ENCODE assay signal across 24 cellular contexts in the genomic region with DNA sequence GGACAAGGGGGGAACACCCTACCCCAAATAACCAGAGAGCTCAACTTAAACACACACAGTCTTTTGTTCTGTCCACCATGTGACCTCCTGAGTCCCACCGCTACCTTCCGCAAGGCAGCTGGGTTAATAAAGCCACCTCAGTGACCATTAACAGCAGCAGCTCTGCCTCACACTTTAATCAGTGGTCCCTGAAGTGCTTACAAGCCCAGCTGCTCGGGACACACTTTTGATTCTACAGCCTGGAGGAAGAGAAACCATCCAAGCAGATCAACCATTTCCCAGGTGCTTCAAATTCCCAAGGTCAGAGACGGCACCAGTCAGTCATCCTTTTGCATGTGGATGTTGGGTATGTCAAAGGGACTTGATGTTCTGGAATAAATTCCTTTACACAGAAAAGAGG.
A peak's percentile ranks its signal among the peaks of the same experiment; 100 is the strongest.
DNase-seq lines count a peak whose midpoint lies in the region; ATAC-seq and TF ChIP-seq lines count a peak whose summit lies in the region.
"Had no signal": no experiment of that assay in that cellular context is flagged by ENCODE, and none has a peak within 500 bp of the region (broad histone marks: within the 10 kb centered on the region; RNA-seq: fewer than 3 reads in every experiment).

No MANE protein-coding gene starts in this region.

- ATAC-seq in HG03378 (IDR thresholded peaks at IDR 0.05; ENCODE audit: unreplicated experiment), result no peak
- ATAC-seq: CD8-positive, alpha-beta T cell; HepG2; psoas muscle; stimulated activated naive B cell treated with anti-CD40 and anti-IgM and Interleukin-4, amounts not matched to agents 10 μg/mL and 1 μg/mL and 100 μg/mL, for 72 hours had no signal

- H3K27me3 Mint-ChIP-seq in osteocyte (ENCODE audit: unreplicated experiment), result no peaks in the 10 kb centered on the region
- H3K27me3 Mint-ChIP-seq: activated naive CD8-positive, alpha-beta T cell treated with anti-CD3 and anti-CD28 coated beads for 36 hours; activated T-cell treated with anti-CD3 and anti-CD28 coated beads, Interleukin-2, amount 50 U/mL, for 24 hours had no signal

- H3K27me3 ChIP-seq in esophagus muscularis mucosa (peaks cover 0 to 21% (median 0%) of the 10 kb centered on the region in 4 donors), tibial artery (no peaks in the 10 kb centered on the region)
- H3K27me3 ChIP-seq: breast epithelium had no signal

- H3K4me3 ChIP-seq in esophagus muscularis mucosa (no peak overlapping the region), tibial artery (no peak overlapping the region)
- H3K4me3 ChIP-seq: breast epithelium, HAP-1, left ventricle myocardium inferior, psoas muscle, suprapubic skin had no signal

- no peak overlapping the region for H3K27ac Mint-ChIP-seq in osteocyte (ENCODE audit: unreplicated experiment)
- H3K27ac Mint-ChIP-seq: activated naive CD8-positive, alpha-beta T cell treated with anti-CD3 and anti-CD28 coated beads for 36 hours; activated T-cell treated with anti-CD3 and anti-CD28 coated beads, Interleukin-2, amount 50 U/mL, for 24 hours; CD8-positive, alpha-beta T cell; stimulated activated naive B cell treated with anti-CD40 and anti-IgM and Interleukin-4, amounts not matched to agents 10 μg/mL and 1 μg/mL and 100 μg/mL, for 72 hours had no signal

- TF ChIP-seq CTCF in esophagus muscularis mucosa (IDR thresholded peaks at IDR 0.05), result no peak
- no peak for TF ChIP-seq CTCF in osteocyte (IDR thresholded peaks at IDR 0.05)
- TF ChIP-seq CTCF in tibial artery (IDR thresholded peaks at IDR 0.05), result no peak

- DNase-seq in COLO668 (lab: John Stamatoyannopoulos, UW; ENCODE audit: unreplicated experiment) (peak; percentile 37), NCI-H1092 treated with DMSO at 0.1 percent for 48 hours (lab: John Stamatoyannopoulos, UW) (peak; percentile 24), esophagus muscularis mucosa (ENCODE audit: extremely low spot score) (peak; percentile 86), osteocyte (ENCODE audit: extremely low spot score, unreplicated experiment) (peak; percentile 51), dedifferentiated amniotic fluid mesenchymal stem cell (ENCODE audit: extremely low spot score) (no peak), tibial artery (no peak)
- DNase-seq: activated effector memory CD4-positive, alpha-beta T cell treated with anti-CD3 and anti-CD28 coated beads, Interleukin-2, amount 50 U/mL, for 16 hours; activated naive CD8-positive, alpha-beta T cell treated with anti-CD3 and anti-CD28 coated beads for 36 hours; activated T-cell treated with anti-CD3 and anti-CD28 coated beads, Interleukin-2, amount 50 U/mL, for 24 hours; CD8-positive, alpha-beta T cell; glutamatergic neuron; Karpas-422; NCI-H146; NCI-H2107; NCI-H345; stimulated activated naive B cell treated with anti-CD40 and anti-IgM and Interleukin-4, amounts not matched to agents 10 μg/mL and 1 μg/mL and 100 μg/mL, for 72 hours; WERI-Rb-1 had no signal

- H3K4me1 ChIP-seq in esophagus muscularis mucosa (no peaks in the 10 kb centered on the region), tibial artery (peaks cover 0 to 5% (median 0%) of the 10 kb centered on the region in 4 donors)
- H3K4me1 ChIP-seq: breast epithelium, HAP-1, psoas muscle had no signal

- TF ChIP-seq EP300 in esophagus muscularis mucosa (IDR thresholded peaks at IDR 0.05), result no peak

- no peak for TF ChIP-seq POLR2A in esophagus muscularis mucosa (IDR thresholded peaks at IDR 0.05; ENCODE audit: low read depth)

- H3K36me3 Mint-ChIP-seq in osteocyte (ENCODE audit: unreplicated experiment), result no peaks in the 10 kb centered on the region
- H3K36me3 Mint-ChIP-seq: activated naive CD8-positive, alpha-beta T cell treated with anti-CD3 and anti-CD28 coated beads for 36 hours; CD8-positive, alpha-beta T cell; stimulated activated naive B cell treated with anti-CD40 and anti-IgM and Interleukin-4, amounts not matched to agents 10 μg/mL and 1 μg/mL and 100 μg/mL, for 72 hours had no signal

- H3K27ac ChIP-seq in esophagus muscularis mucosa (replicated peaks in 1 of 4) (no peak overlapping the region), tibial artery (no peak overlapping the region)
- H3K27ac ChIP-seq: breast epithelium, left ventricle myocardium inferior, psoas muscle, suprapubic skin, WERI-Rb-1 had no signal

- WGBS in esophagus muscularis mucosa, result 73% methylated on average over 4 of the region's 4 CpGs

- intact Hi-C loops in esophagus muscularis mucosa (cut with DNase I) (no loop called here), tibial artery (cut with DNase I; ENCODE audit: low total_unique reads) (no loop called here)

- H3K9me3 ChIP-seq in esophagus muscularis mucosa (no peaks in the 10 kb centered on the region), tibial artery (no peaks in the 10 kb centered on the region)
- H3K9me3 ChIP-seq: breast epithelium, HAP-1, left ventricle myocardium inferior, psoas muscle, suprapubic skin had no signal

- peaks cover 4% of the 10 kb centered on the region for H3K9me3 Mint-ChIP-seq in osteocyte (ENCODE audit: unreplicated experiment)
- H3K9me3 Mint-ChIP-seq: activated naive CD8-positive, alpha-beta T cell treated with anti-CD3 and anti-CD28 coated beads for 36 hours; activated T-cell treated with anti-CD3 and anti-CD28 coated beads, Interleukin-2, amount 50 U/mL, for 24 hours; CD8-positive, alpha-beta T cell; stimulated activated naive B cell treated with anti-CD40 and anti-IgM and Interleukin-4, amounts not matched to agents 10 μg/mL and 1 μg/mL and 100 μg/mL, for 72 hours had no signal

- no peaks in the 10 kb centered on the region for H3K36me3 ChIP-seq in esophagus muscularis mucosa
- H3K36me3 ChIP-seq in tibial artery, result no peaks in the 10 kb centered on the region
- H3K36me3 ChIP-seq: breast epithelium, HAP-1, left ventricle myocardium inferior, suprapubic skin, WERI-Rb-1 had no signal

- H3K4me1 Mint-ChIP-seq in osteocyte (ENCODE audit: unreplicated experiment), result peaks cover 16% of the 10 kb centered on the region
- H3K4me1 Mint-ChIP-seq: stimulated activated naive B cell treated with anti-CD40 and anti-IgM and Interleukin-4, amounts not matched to agents 10 μg/mL and 1 μg/mL and 100 μg/mL, for 72 hours had no signal

- H3K4me3 Mint-ChIP-seq in osteocyte (ENCODE audit: unreplicated experiment), result no peak overlapping the region
- H3K4me3 Mint-ChIP-seq: activated naive CD8-positive, alpha-beta T cell treated with anti-CD3 and anti-CD28 coated beads for 36 hours; activated T-cell treated with anti-CD3 and anti-CD28 coated beads, Interleukin-2, amount 50 U/mL, for 24 hours; CD8-positive, alpha-beta T cell; stimulated activated naive B cell treated with anti-CD40 and anti-IgM and Interleukin-4, amounts not matched to agents 10 μg/mL and 1 μg/mL and 100 μg/mL, for 72 hours had no signal

Comparison
In these comparisons a context has a peak if more than half of its experiments do, and no peak if none do; other contexts are left out.
1. DNase-seq: peak in COLO668 (single experiment), NCI-H1092 treated with DMSO at 0.1 percent for 48 hours (single experiment), esophagus muscularis mucosa (single experiment) and osteocyte (single experiment); none in dedifferentiated amniotic fluid mesenchymal stem cell (single experiment) and tibial artery (0 of 2).